Comparison of ENCODE assay signal across 11 cellular contexts in the genomic region with DNA sequence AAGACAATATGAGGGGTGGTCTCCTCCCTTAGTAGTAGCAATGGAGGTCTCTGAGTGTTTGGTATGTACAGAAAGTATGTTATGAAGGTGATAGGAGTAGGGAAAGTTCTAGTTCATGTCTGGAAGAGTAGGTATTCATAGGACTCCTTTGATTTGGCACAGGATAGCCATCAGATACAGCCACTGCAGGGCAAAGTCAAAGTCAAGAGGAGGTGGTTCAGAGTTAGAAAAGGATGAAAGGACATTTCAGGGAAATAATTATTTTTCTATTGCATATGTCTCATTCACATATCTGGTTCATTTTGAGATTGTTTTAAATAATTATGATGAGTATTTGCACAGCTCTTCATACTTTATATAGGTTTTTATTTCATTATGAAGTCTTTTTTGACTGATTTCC.
"Had no signal": no experiment of that assay in that cellular context is flagged by ENCODE, and none has a peak within 500 bp of the region (broad histone marks: within the 10 kb centered on the region; RNA-seq: fewer than 3 reads in every experiment).

No MANE protein-coding gene starts in this region.

- H3K4me2 ChIP-seq: GM23338 had no signal

- H3K9me3 ChIP-seq: HAP-1 had no signal

- H2AFZ ChIP-seq: GM23248, GM23338 had no signal

- H3K4me3 ChIP-seq: GM23248, GM23338, HAP-1 had no signal

- H3K9ac ChIP-seq: GM23248 had no signal

- ATAC-seq: GM23338, HCT116 had no signal

- H3K4me1 ChIP-seq: HAP-1 had no signal

- DNase-seq: GM23248, GOT3, H7, H9, HCEC 1CT, HFFc6 had no signal

- H3K27ac ChIP-seq: GM23248 had no signal

- FAIRE-seq: H1, H54 had no signal

- H3K36me3 ChIP-seq: HAP-1 had no signal
